1 cellular context compared by ENCODE assay signal in the genomic region with DNA sequence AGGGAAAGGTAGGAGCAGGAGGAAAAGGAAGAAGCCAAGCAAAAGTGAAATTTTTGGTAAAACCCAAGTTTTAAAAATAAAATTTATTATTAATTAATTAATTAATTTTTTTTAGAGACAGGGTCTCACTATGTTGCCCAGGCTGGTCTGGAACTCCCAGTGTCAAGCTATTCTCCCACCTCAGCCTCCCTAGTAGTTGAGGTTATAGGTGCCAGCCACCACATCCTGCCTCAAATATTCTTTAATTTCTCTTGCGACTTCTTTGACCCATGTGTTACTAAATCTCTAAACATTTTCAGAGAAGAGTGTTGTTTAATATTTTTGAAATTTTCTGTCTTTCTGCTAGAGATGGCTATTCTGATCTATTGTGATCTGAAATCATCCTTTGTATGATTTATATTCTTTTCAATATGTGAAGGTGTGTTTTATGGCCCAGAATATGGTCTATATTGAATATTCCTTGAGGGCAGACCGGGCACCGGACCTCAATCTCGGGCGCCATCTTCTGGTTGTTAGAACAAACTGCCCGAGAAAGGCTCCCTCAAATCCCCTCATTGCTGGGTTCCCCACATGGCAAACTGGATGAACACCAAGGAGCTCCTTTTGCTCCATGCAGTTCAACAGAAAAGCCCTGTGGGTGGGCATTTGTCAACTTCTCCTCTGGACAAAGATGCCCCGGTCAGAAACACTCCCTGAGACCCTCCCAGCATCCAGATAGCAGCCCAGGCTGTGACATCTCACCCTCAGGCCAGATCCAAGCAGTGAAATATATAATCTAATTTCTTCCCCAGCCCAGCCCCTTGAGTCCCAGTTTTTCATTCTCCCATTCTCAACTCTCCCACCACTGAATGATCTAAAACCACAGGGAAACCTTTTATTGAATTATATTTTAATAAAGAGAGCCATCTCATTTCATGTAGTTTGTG.
TF ChIP-seq lines count a peak whose summit lies in the region.

No MANE protein-coding gene starts in this region.

TF ChIP-seq in HCT116, 20 proteins besides CTCF, POLR2A, EP300 and RAD21 (continued from another document):
- TF ChIP-seq, protein P1, sequence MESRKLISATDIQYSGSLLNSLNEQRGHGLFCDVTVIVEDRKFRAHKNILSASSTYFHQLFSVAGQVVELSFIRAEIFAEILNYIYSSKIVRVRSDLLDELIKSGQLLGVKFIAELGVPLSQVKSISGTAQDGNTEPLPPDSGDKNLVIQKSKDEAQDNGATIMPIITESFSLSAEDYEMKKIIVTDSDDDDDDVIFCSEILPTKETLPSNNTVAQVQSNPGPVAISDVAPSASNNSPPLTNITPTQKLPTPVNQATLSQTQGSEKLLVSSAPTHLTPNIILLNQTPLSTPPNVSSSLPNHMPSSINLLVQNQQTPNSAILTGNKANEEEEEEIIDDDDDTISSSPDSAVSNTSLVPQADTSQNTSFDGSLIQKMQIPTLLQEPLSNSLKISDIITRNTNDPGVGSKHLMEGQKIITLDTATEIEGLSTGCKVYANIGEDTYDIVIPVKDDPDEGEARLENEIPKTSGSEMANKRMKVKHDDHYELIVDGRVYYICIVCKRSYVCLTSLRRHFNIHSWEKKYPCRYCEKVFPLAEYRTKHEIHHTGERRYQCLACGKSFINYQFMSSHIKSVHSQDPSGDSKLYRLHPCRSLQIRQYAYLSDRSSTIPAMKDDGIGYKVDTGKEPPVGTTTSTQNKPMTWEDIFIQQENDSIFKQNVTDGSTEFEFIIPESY (IDR thresholded peaks at IDR 0.05; ENCODE audit: extremely low read depth, insufficient replicate concordance, low read length) = no peak
- no peak for TF ChIP-seq ZFX (IDR thresholded peaks at IDR 0.05)
- no peak for TF ChIP-seq SIN3A (IDR thresholded peaks at IDR 0.05; ENCODE audit: low read depth)
- TF ChIP-seq POLR2AphosphoS5 (IDR thresholded peaks at IDR 0.05; ENCODE audit: low read depth, low read length) = no peak
- TF ChIP-seq SP1 (IDR thresholded peaks at IDR 0.05; ENCODE audit: low read depth) = no peak
- no peak for TF ChIP-seq ELF1 (IDR thresholded peaks at IDR 0.05; ENCODE audit: borderline replicate concordance, low read depth)
- TF ChIP-seq EGR1 (IDR thresholded peaks at IDR 0.05; ENCODE audit: low read depth) = no peak
